ENCODE assay signal across 8 cellular contexts in genomic region chr6:39114395-39114706, GRCh38. TPM values are rescaled to one million over a fixed set of nuclear protein-coding genes. Genes with fewer than 3 reads are reported as not detected.
DNase-seq lines count a peak whose midpoint lies in the region; ATAC-seq and TF ChIP-seq lines count a peak whose summit lies in the region.

No MANE protein-coding gene starts in this region.

- TF ChIP-seq CTCF in AG10803 (conservative IDR thresholded peaks at IDR 0.05; ENCODE audit: low read length), result no peak

- ATAC-seq in GM19372 (IDR thresholded peaks at IDR 0.05; ENCODE audit: low read depth, unreplicated experiment) (peak; percentile 6), HG03432 (IDR thresholded peaks at IDR 0.05; ENCODE audit: unreplicated experiment) (peak; percentile 21)
- ATAC-seq in activated naive CD4-positive, alpha-beta T cell treated with anti-CD3 and anti-CD28 coated beads, Interleukin-2, amount 50 U/mL, for 72 hours, result peak in 1 of 2 donors; percentile 1

- no peaks in the 10 kb centered on the region for H3K27me3 Mint-ChIP-seq in stimulated activated naive CD8-positive, alpha-beta T cell treated with anti-CD3 and anti-CD28 coated beads, Interleukin-15, Interleukin-2, amounts not matched to agents 100 ng/mL and 50 ng/mL, for 24 hours

- no peaks in the 10 kb centered on the region for H3K9me3 ChIP-seq in iPS-18c (ENCODE audit: control insufficient read depth, insufficient read depth, low read length)

- H3K9me3 Mint-ChIP-seq in activated naive CD4-positive, alpha-beta T cell treated with anti-CD3 and anti-CD28 coated beads, Interleukin-2, amount 50 U/mL, for 72 hours, result peaks cover 5 to 8% of the 10 kb centered on the region in 2 donors
- H3K9me3 Mint-ChIP-seq in stimulated activated naive CD8-positive, alpha-beta T cell treated with anti-CD3 and anti-CD28 coated beads, Interleukin-15, Interleukin-2, amounts not matched to agents 100 ng/mL and 50 ng/mL, for 24 hours, result no peaks in the 10 kb centered on the region

- H3K36me3 Mint-ChIP-seq in activated naive CD4-positive, alpha-beta T cell treated with anti-CD3 and anti-CD28 coated beads, Interleukin-2, amount 50 U/mL, for 72 hours, result peaks cover 0 to 24% of the 10 kb centered on the region in 2 donors
- H3K36me3 Mint-ChIP-seq in stimulated activated naive CD8-positive, alpha-beta T cell treated with anti-CD3 and anti-CD28 coated beads, Interleukin-15, Interleukin-2, amounts not matched to agents 100 ng/mL and 50 ng/mL, for 24 hours (ENCODE audit: low read depth), result peaks cover 13% of the 10 kb centered on the region

- H3K4me3 ChIP-seq in AG10803 (ENCODE audit: low read length), result peak overlapping the region; percentile 85
- H3K4me3 ChIP-seq in iPS-18c (ENCODE audit: insufficient read depth, low read depth, low read length), result peak overlapping the region; percentile 82

- peaks cover 67% of the 10 kb centered on the region for H3K4me1 Mint-ChIP-seq in stimulated activated naive CD8-positive, alpha-beta T cell treated with anti-CD3 and anti-CD28 coated beads, Interleukin-15, Interleukin-2, amounts not matched to agents 100 ng/mL and 50 ng/mL, for 24 hours (ENCODE audit: low read depth)

- DNase-seq in AG10803 (ENCODE audit: low read depth), result no peak
- no peak for DNase-seq in activated naive CD4-positive, alpha-beta T cell treated with anti-CD3 and anti-CD28 coated beads, Interleukin-2, amount 50 U/mL, for 72 hours (ENCODE audit: low spot score in 2 of 2)
- DNase-seq in COR-L47 (lab: John Stamatoyannopoulos, UW), result no peak
- no peak for DNase-seq in HuH-7 (ENCODE audit: low spot score)

- H3K27ac Mint-ChIP-seq in activated naive CD4-positive, alpha-beta T cell treated with anti-CD3 and anti-CD28 coated beads, Interleukin-2, amount 50 U/mL, for 72 hours, result peak overlapping the region; percentile 96 to 98
- H3K27ac Mint-ChIP-seq in stimulated activated naive CD8-positive, alpha-beta T cell treated with anti-CD3 and anti-CD28 coated beads, Interleukin-15, Interleukin-2, amounts not matched to agents 100 ng/mL and 50 ng/mL, for 24 hours, result peak overlapping the region; percentile 98

- H3K4me3 Mint-ChIP-seq in stimulated activated naive CD8-positive, alpha-beta T cell treated with anti-CD3 and anti-CD28 coated beads, Interleukin-15, Interleukin-2, amounts not matched to agents 100 ng/mL and 50 ng/mL, for 24 hours, result peak overlapping the region; percentile 94

RNA-seq across cellular contexts. Expression of gene SAYSD1, which starts 0.6 kb away (rescaled TPM):
- 10 to 100 TPM; 12.3 to 20.8 TPM for total RNA-seq in activated naive CD4-positive, alpha-beta T cell treated with anti-CD3 and anti-CD28 coated beads, Interleukin-2, amount 50 U/mL, for 72 hours
